Comparison of ENCODE assay signal across 13 cellular contexts in genomic region chr6:25485820-25486559, GRCh38.
DNase-seq lines count a peak whose midpoint lies in the region; ATAC-seq and TF ChIP-seq lines count a peak whose summit lies in the region.
"Had no signal": no experiment of that assay in that cellular context is flagged by ENCODE, and none has a peak within 500 bp of the region (broad histone marks: within the 10 kb centered on the region; RNA-seq: fewer than 3 reads in every experiment).

No MANE protein-coding gene starts in this region.

- H3K4me3 ChIP-seq in endocrine pancreas (ENCODE audit: control insufficient read depth, insufficient read depth, low read length) (peak overlapping the region; percentile 35), retinal pigment epithelial cell (ENCODE audit: low read length) (no peak overlapping the region)
- H3K4me3 ChIP-seq: vagina had no signal

- peak; percentile 91 for DNase-seq in NCI-H1105 treated with DMSO at 0.1 percent for 48 hours (lab: John Stamatoyannopoulos, UW)
- DNase-seq in NCI-H510A (lab: John Stamatoyannopoulos, UW): peak; percentile 31
- peak; percentile 55 for DNase-seq in retinal pigment epithelial cell (ENCODE audit: low read depth)
- DNase-seq in activated CD4-positive, CD25-positive, alpha-beta regulatory T cell treated with anti-CD3 and anti-CD28 coated beads, Interleukin-2, amount 50 U/mL, for 72 hours: no peak
- DNase-seq in activated CD8-positive, alpha-beta T cell treated with anti-CD3 and anti-CD28 coated beads, Interleukin-2, amount 10 ng/mL, durations not matched to agents 7 days and 5 days: no peak
- DNase-seq: DND-41, kidney, MM.1S had no signal

- H3K4me3 Mint-ChIP-seq in activated CD8-positive, alpha-beta T cell treated with anti-CD3 and anti-CD28 coated beads, Interleukin-2, amount 10 ng/mL, durations not matched to agents 7 days and 5 days: no peak overlapping the region

- ATAC-seq in HG02938 (IDR thresholded peaks at IDR 0.05; ENCODE audit: unreplicated experiment): no peak
- ATAC-seq in HG03432 (IDR thresholded peaks at IDR 0.05; ENCODE audit: unreplicated experiment): no peak
- ATAC-seq in activated CD8-positive, alpha-beta T cell treated with anti-CD3 and anti-CD28 coated beads, Interleukin-2, amount 10 ng/mL, durations not matched to agents 7 days and 5 days: no peak
- ATAC-seq: esophagus mucosa had no signal

- peaks cover 7% of the 10 kb centered on the region for H3K4me1 Mint-ChIP-seq in activated CD8-positive, alpha-beta T cell treated with anti-CD3 and anti-CD28 coated beads, Interleukin-2, amount 10 ng/mL, durations not matched to agents 7 days and 5 days (ENCODE audit: low read depth)

- no peak overlapping the region for H3K27ac Mint-ChIP-seq in activated CD8-positive, alpha-beta T cell treated with anti-CD3 and anti-CD28 coated beads, Interleukin-2, amount 10 ng/mL, durations not matched to agents 7 days and 5 days

- H3K27me3 ChIP-seq in endocrine pancreas (ENCODE audit: control insufficient read depth, insufficient read depth, low read length): no peaks in the 10 kb centered on the region
- H3K27me3 ChIP-seq: vagina had no signal

- H3K9me3 ChIP-seq in endocrine pancreas (ENCODE audit: control insufficient read depth, low read length): no peaks in the 10 kb centered on the region
- H3K9me3 ChIP-seq: vagina had no signal

- POLR2A ChIA-PET in activated CD8-positive, alpha-beta T cell treated with anti-CD3 and anti-CD28 coated beads, Interleukin-2, amount 10 ng/mL, durations not matched to agents 7 days and 5 days (lab: Charles Lee): no interaction called here

- no peak overlapping the region for H3K9ac ChIP-seq in endocrine pancreas (ENCODE audit: control insufficient read depth, insufficient read depth, low read length)

- TF ChIP-seq CTCF in retinal pigment epithelial cell (conservative IDR thresholded peaks at IDR 0.05; ENCODE audit: low read depth, low read length): no peak

- H3K9me3 Mint-ChIP-seq in activated CD8-positive, alpha-beta T cell treated with anti-CD3 and anti-CD28 coated beads, Interleukin-2, amount 10 ng/mL, durations not matched to agents 7 days and 5 days (ENCODE audit: insufficient read depth): no peaks in the 10 kb centered on the region

- H3K36me3 ChIP-seq in endocrine pancreas (ENCODE audit: control insufficient read depth, insufficient read depth, low read length): no peaks in the 10 kb centered on the region
- H3K36me3 ChIP-seq: vagina had no signal

- H3K36me3 Mint-ChIP-seq in activated CD8-positive, alpha-beta T cell treated with anti-CD3 and anti-CD28 coated beads, Interleukin-2, amount 10 ng/mL, durations not matched to agents 7 days and 5 days (ENCODE audit: low read depth): no peaks in the 10 kb centered on the region

- CTCF ChIA-PET in activated CD8-positive, alpha-beta T cell treated with anti-CD3 and anti-CD28 coated beads, Interleukin-2, amount 10 ng/mL, durations not matched to agents 7 days and 5 days (lab: Charles Lee): interaction anchor here (1.0 to 10.2 kb wide), 3 partner anchors 208 to 263 kb away, joined by 3 to 233 read pairs (median 21); partner anchors contain the start of gene CARMIL1

- no peaks in the 10 kb centered on the region for H3K4me1 ChIP-seq in endocrine pancreas (ENCODE audit: control insufficient read depth, insufficient read depth, low read length)
- H3K4me1 ChIP-seq: vagina had no signal

- H3K27me3 Mint-ChIP-seq in activated CD8-positive, alpha-beta T cell treated with anti-CD3 and anti-CD28 coated beads, Interleukin-2, amount 10 ng/mL, durations not matched to agents 7 days and 5 days (ENCODE audit: low read depth): no peaks in the 10 kb centered on the region

Comparison
In these comparisons a context has a peak if more than half of its experiments do, and no peak if none do; other contexts are left out.
1. DNase-seq: peak in NCI-H1105 treated with DMSO at 0.1 percent for 48 hours (single experiment), NCI-H510A (single experiment) and retinal pigment epithelial cell (single experiment); none in activated CD4-positive, CD25-positive, alpha-beta regulatory T cell treated with anti-CD3 and anti-CD28 coated beads, Interleukin-2, amount 50 U/mL, for 72 hours (single experiment) and activated CD8-positive, alpha-beta T cell treated with anti-CD3 and anti-CD28 coated beads, Interleukin-2, amount 10 ng/mL, durations not matched to agents 7 days and 5 days (single experiment).